In genomic region chr3:133256787-133257483, GRCh38 we compare ENCODE assay signal across 14 cellular contexts.
A peak's percentile ranks its signal among the peaks of the same experiment; 100 is the strongest.
DNase-seq lines count a peak whose midpoint lies in the region; ATAC-seq and TF ChIP-seq lines count a peak whose summit lies in the region.
"Had no signal": no experiment of that assay in that cellular context is flagged by ENCODE, and none has a peak within 500 bp of the region (broad histone marks: within the 10 kb centered on the region; RNA-seq: fewer than 3 reads in every experiment).

No MANE protein-coding gene starts in this region.

- ATAC-seq in HG02610 (IDR thresholded peaks at IDR 0.05; ENCODE audit: unreplicated experiment) (peak; percentile 87), body of pancreas (no peak)
- ATAC-seq in stimulated activated effector memory CD8-positive, alpha-beta T cell treated with anti-CD3 and anti-CD28 coated beads, Interleukin-12 subunit alpha, Interleukin-12 subunit beta, amount 100 ng/mL, for 72 hours: peak; percentile 60
- no peak for ATAC-seq in CD8-positive, alpha-beta T cell
- ATAC-seq: K562 had no signal

- H3K27ac Mint-ChIP-seq in MCF 10A (ENCODE audit: low read depth, unreplicated experiment): no peak overlapping the region
- H3K27ac Mint-ChIP-seq in stimulated activated effector memory CD8-positive, alpha-beta T cell treated with anti-CD3 and anti-CD28 coated beads, Interleukin-12 subunit alpha, Interleukin-12 subunit beta, amount 100 ng/mL, for 72 hours: no peak overlapping the region
- H3K27ac Mint-ChIP-seq in CD8-positive, alpha-beta T cell: no peak overlapping the region
- H3K27ac Mint-ChIP-seq: activated naive CD8-positive, alpha-beta T cell had no signal

- H3K4me1 ChIP-seq in mammary epithelial cell (ENCODE audit: insufficient read depth, low read length): no peaks in the 10 kb centered on the region
- H3K4me1 ChIP-seq in body of pancreas: no peaks in the 10 kb centered on the region
- H3K4me1 ChIP-seq in CD8-positive, alpha-beta T cell (ENCODE audit: insufficient read depth, low read length): no peaks in the 10 kb centered on the region

- POLR2A ChIA-PET in MCF 10A (lab: Yijun Ruan, JAX): no interaction called here
- POLR2A ChIA-PET in CD8-positive, alpha-beta T cell (lab: Charles Lee): no interaction called here

- BruUV-seq in mammary epithelial cell (replicated peaks; lab: Mats Ljungman, UMichigan) (no TSS peak), MCF 10A (replicated peaks; lab: Mats Ljungman, UMichigan) (no TSS peak)

- no peak for TF ChIP-seq POLR2A in body of pancreas (IDR thresholded peaks at IDR 0.05)

- H3K27ac ChIP-seq in mammary epithelial cell (ENCODE audit: insufficient read depth, low read depth, low read length) (no peak overlapping the region), body of pancreas (no peak overlapping the region)
- H3K27ac ChIP-seq in CD8-positive, alpha-beta T cell (ENCODE audit: low read depth, low read length): no peak overlapping the region

- DNase-seq in mammary epithelial cell (peak; percentile 43), MCF 10A (ENCODE audit: unreplicated experiment) (no peak), NCI-H524 treated with DMSO at 0.1 percent for 48 hours (lab: John Stamatoyannopoulos, UW) (peak; percentile 60), KBM-7 (no peak), body of pancreas (no peak)
- DNase-seq in stimulated activated effector memory CD8-positive, alpha-beta T cell treated with anti-CD3 and anti-CD28 coated beads, Interleukin-12 subunit alpha, Interleukin-12 subunit beta, amount 100 ng/mL, for 72 hours (ENCODE audit: low spot score in 2 of 2): no peak
- DNase-seq in CD8-positive, alpha-beta T cell: no peak
- DNase-seq: activated CD4-positive, alpha-beta T cell treated with anti-CD3 and anti-CD28 coated beads for 48 hours; GDM1; GOT3 had no signal

- no peak overlapping the region for H2AFZ ChIP-seq in mammary epithelial cell (ENCODE audit: low read depth, low read length)

- no peaks in the 10 kb centered on the region for H3K36me3 ChIP-seq in mammary epithelial cell (ENCODE audit: insufficient read depth, low read length)
- H3K36me3 ChIP-seq in body of pancreas (replicated peaks in 1 of 2; ENCODE audit: insufficient read depth in 1 of 2, low read depth in 2 of 2): no peaks in the 10 kb centered on the region
- no peaks in the 10 kb centered on the region for H3K36me3 ChIP-seq in CD8-positive, alpha-beta T cell (ENCODE audit: insufficient read depth, low read length)

- CTCF ChIA-PET in mammary epithelial cell (lab: Charles Lee; ENCODE audit: low non-redundant PET): no interaction called here
- CTCF ChIA-PET in MCF 10A (lab: Yijun Ruan, JAX): interaction anchor here (0.6 kb wide), 1 partner anchor 526 kb away, joined by 3 read pairs; no protein-coding TSS in a partner anchor
- CTCF ChIA-PET in CD8-positive, alpha-beta T cell (lab: Charles Lee): no interaction called here

- in situ Hi-C loops in mammary epithelial cell (cut with MboI; ENCODE audit: low sequenced_read_pairs in 2 of 2) (no loop called here), KBM-7 (cut with MboI; ENCODE audit: low pct_unique_long_range_greater_than_20kb, low sequenced_read_pairs) (no loop called here)

- no peak for TF ChIP-seq CTCF in mammary epithelial cell (conservative IDR thresholded peaks at IDR 0.05 in 1 of 2, IDR thresholded peaks at IDR 0.05 in 1 of 2; ENCODE audit: extremely low read depth in 1 of 2, insufficient read depth in 1 of 2, low read depth in 1 of 2, low read length in 2 of 2)
- TF ChIP-seq CTCF in MCF 10A (IDR thresholded peaks at IDR 0.05; ENCODE audit: unreplicated experiment): no peak
- no peak for TF ChIP-seq CTCF in body of pancreas (IDR thresholded peaks at IDR 0.05)
- TF ChIP-seq CTCF in CD8-positive, alpha-beta T cell (IDR thresholded peaks at IDR 0.05): no peak

- H3K36me3 Mint-ChIP-seq in MCF 10A (ENCODE audit: insufficient read depth, unreplicated experiment): no peaks in the 10 kb centered on the region
- H3K36me3 Mint-ChIP-seq in stimulated activated effector memory CD8-positive, alpha-beta T cell treated with anti-CD3 and anti-CD28 coated beads, Interleukin-12 subunit alpha, Interleukin-12 subunit beta, amount 100 ng/mL, for 72 hours: no peaks in the 10 kb centered on the region
- no peaks in the 10 kb centered on the region for H3K36me3 Mint-ChIP-seq in CD8-positive, alpha-beta T cell
- H3K36me3 Mint-ChIP-seq: activated naive CD8-positive, alpha-beta T cell had no signal

- H3K27me3 ChIP-seq in mammary epithelial cell (ENCODE audit: insufficient read depth, low read length): peaks cover under 1% of the 10 kb centered on the region
- H3K27me3 ChIP-seq in body of pancreas: no peaks in the 10 kb centered on the region
- H3K27me3 ChIP-seq in CD8-positive, alpha-beta T cell (ENCODE audit: insufficient read depth, low read length): no peaks in the 10 kb centered on the region

- H3K9me3 ChIP-seq in mammary epithelial cell (replicated peaks; ENCODE audit: insufficient read depth, low read length) (no peaks in the 10 kb centered on the region), body of pancreas (no peaks in the 10 kb centered on the region)
- no peaks in the 10 kb centered on the region for H3K9me3 ChIP-seq in CD8-positive, alpha-beta T cell (ENCODE audit: low read length)

- intact Hi-C loops in mammary epithelial cell (cut with micrococcal nuclease): no loop called here
- intact Hi-C loops in MCF 10A (cut with micrococcal nuclease): no loop called here
- intact Hi-C loops in body of pancreas (cut with DNase I): no loop called here
- intact Hi-C loops in CD8-positive, alpha-beta T cell (cut with DNase I, micrococcal nuclease): no loop called here

- WGBS in mammary epithelial cell (ENCODE audit: low coverage, missing lambda C conversion rate): 29% methylated on average over 4 of the region's 4 CpGs
- WGBS in body of pancreas, 2 donors: 40 to 44% methylated on average over 4 of the region's 4 CpGs

- H4K20me1 ChIP-seq in mammary epithelial cell (ENCODE audit: insufficient read depth, low read length): no peaks in the 10 kb centered on the region

- no peak overlapping the region for H3K4me2 ChIP-seq in mammary epithelial cell (ENCODE audit: insufficient read depth, low read depth, low read length)
- H3K4me2 ChIP-seq: smooth muscle cell had no signal

- no peak overlapping the region for H3K4me3 Mint-ChIP-seq in MCF 10A (ENCODE audit: unreplicated experiment)
- H3K4me3 Mint-ChIP-seq in stimulated activated effector memory CD8-positive, alpha-beta T cell treated with anti-CD3 and anti-CD28 coated beads, Interleukin-12 subunit alpha, Interleukin-12 subunit beta, amount 100 ng/mL, for 72 hours: no peak overlapping the region
- H3K4me3 Mint-ChIP-seq in CD8-positive, alpha-beta T cell: no peak overlapping the region
- H3K4me3 Mint-ChIP-seq: activated naive CD8-positive, alpha-beta T cell had no signal

- H3K9ac ChIP-seq in mammary epithelial cell (ENCODE audit: insufficient read depth, low read length): no peak overlapping the region

- dilution Hi-C loops in mammary epithelial cell (cut with HindIII; ENCODE audit: low sequenced_read_pairs): no loop called here

- H3K9me3 Mint-ChIP-seq in MCF 10A (ENCODE audit: unreplicated experiment): no peaks in the 10 kb centered on the region
- no peaks in the 10 kb centered on the region for H3K9me3 Mint-ChIP-seq in stimulated activated effector memory CD8-positive, alpha-beta T cell treated with anti-CD3 and anti-CD28 coated beads, Interleukin-12 subunit alpha, Interleukin-12 subunit beta, amount 100 ng/mL, for 72 hours
- no peaks in the 10 kb centered on the region for H3K9me3 Mint-ChIP-seq in CD8-positive, alpha-beta T cell

- no peaks in the 10 kb centered on the region for H3K4me1 Mint-ChIP-seq in MCF 10A (ENCODE audit: insufficient read depth, unreplicated experiment)
- no peaks in the 10 kb centered on the region for H3K4me1 Mint-ChIP-seq in stimulated activated effector memory CD8-positive, alpha-beta T cell treated with anti-CD3 and anti-CD28 coated beads, Interleukin-12 subunit alpha, Interleukin-12 subunit beta, amount 100 ng/mL, for 72 hours
- no peaks in the 10 kb centered on the region for H3K4me1 Mint-ChIP-seq in CD8-positive, alpha-beta T cell (ENCODE audit: low read depth)

- peaks cover 57% of the 10 kb centered on the region for H3K27me3 Mint-ChIP-seq in MCF 10A (ENCODE audit: insufficient read depth, unreplicated experiment)
- H3K27me3 Mint-ChIP-seq in CD8-positive, alpha-beta T cell (ENCODE audit: low read depth): peaks cover 4% of the 10 kb centered on the region

- no peak overlapping the region for H3K4me3 ChIP-seq in mammary epithelial cell (replicated peaks in 1 of 3; ENCODE audit: insufficient read depth in 1 of 3, low read depth in 2 of 3, low read length in 3 of 3)
- H3K4me3 ChIP-seq in body of pancreas: no peak overlapping the region
- H3K4me3 ChIP-seq in CD8-positive, alpha-beta T cell (ENCODE audit: low read depth, low read length): no peak overlapping the region
- H3K4me3 ChIP-seq: K562, smooth muscle cell had no signal

- no peaks in the 10 kb centered on the region for H3K79me2 ChIP-seq in mammary epithelial cell (ENCODE audit: insufficient read depth, low read length)

Comparison
In these comparisons a context has a peak if more than half of its experiments do, and no peak if none do; other contexts are left out.
1. DNase-seq: peak in mammary epithelial cell (single experiment) and NCI-H524 treated with DMSO at 0.1 percent for 48 hours (single experiment); none in MCF 10A (single experiment), stimulated activated effector memory CD8-positive, alpha-beta T cell treated with anti-CD3 and anti-CD28 coated beads, Interleukin-12 subunit alpha, Interleukin-12 subunit beta, amount 100 ng/mL, for 72 hours (0 of 2), KBM-7 (single experiment), body of pancreas (0 of 4) and CD8-positive, alpha-beta T cell (0 of 7).
2. ATAC-seq: peak in HG02610 (single experiment) and stimulated activated effector memory CD8-positive, alpha-beta T cell treated with anti-CD3 and anti-CD28 coated beads, Interleukin-12 subunit alpha, Interleukin-12 subunit beta, amount 100 ng/mL, for 72 hours (single experiment); none in body of pancreas (single experiment) and CD8-positive, alpha-beta T cell (single experiment).